ENCODE assay signal across 1 cellular context in genomic region chr2:207764096-207764630, GRCh38.
TF ChIP-seq lines count a peak whose summit lies in the region.

No MANE protein-coding gene starts in this region.

TF ChIP-seq in GM23338, 12 proteins besides CTCF, POLR2A, EP300 and RAD21 (continued from another document):
- TF ChIP-seq REST (IDR thresholded peaks at IDR 0.05; ENCODE audit: unreplicated experiment) (no peak), EZH2 (IDR thresholded peaks at IDR 0.05; ENCODE audit: low read depth, unreplicated experiment) (no peak), EZH2phosphoT487 (IDR thresholded peaks at IDR 0.05; ENCODE audit: unreplicated experiment) (no peak), NANOG (IDR thresholded peaks at IDR 0.05; ENCODE audit: borderline replicate concordance) (no peak), POLR2AphosphoS5 (IDR thresholded peaks at IDR 0.05; ENCODE audit: low read depth) (0 out of 2 replicates have a peak, but pooled peaks have one; percentile 25)
